Comparison of ENCODE assay signal across 21 cellular contexts in genomic region chr1:153032073-153032472, GRCh38. TPM values are rescaled to one million over a fixed set of nuclear protein-coding genes. Genes with fewer than 3 reads are reported as not detected.
"Had no signal": no experiment of that assay in that cellular context is flagged by ENCODE, and none has a peak within 500 bp of the region (broad histone marks: within the 10 kb centered on the region; RNA-seq: fewer than 3 reads in every experiment).

No MANE protein-coding gene starts in this region.

- H3K9me3 Mint-ChIP-seq: activated T-helper 1 cell treated with anti-CD3 and anti-CD28 coated beads, Interleukin-12 subunit alpha, Interleukin-12 subunit beta, Interleukin-2, Interleukin-4 antibody, amounts not matched to agents 30 ng/mL and 10 ng/mL and 1 ng/mL, durations not matched to agents 14 hours and 24 hours and 36 hours; nephron; stimulated activated naive CD8-positive, alpha-beta T cell treated with anti-CD3 and anti-CD28 coated beads, Interleukin-15, Interleukin-2, amounts not matched to agents 100 ng/mL and 50 ng/mL, for 24 hours had no signal

- FAIRE-seq: frontal cortex, pancreas had no signal

- H3K4me3 Mint-ChIP-seq: activated CD8-positive, alpha-beta T cell treated with anti-CD3 and anti-CD28 coated beads, Interleukin-2, amount 10 ng/mL, durations not matched to agents 7 days and 5 days; activated naive CD8-positive, alpha-beta T cell treated with anti-CD3 and anti-CD28 coated beads, Interleukin-2, amount 50 U/mL, for 24 hours; activated T-helper 1 cell treated with anti-CD3 and anti-CD28 coated beads, Interleukin-12 subunit alpha, Interleukin-12 subunit beta, Interleukin-2, Interleukin-4 antibody, amounts not matched to agents 30 ng/mL and 10 ng/mL and 1 ng/mL, durations not matched to agents 14 hours and 24 hours and 36 hours; nephron; stimulated activated naive CD8-positive, alpha-beta T cell treated with anti-CD3 and anti-CD28 coated beads, Interleukin-15, Interleukin-2, amounts not matched to agents 100 ng/mL and 50 ng/mL, for 24 hours had no signal

- H3K4me1 ChIP-seq: pancreas, psoas muscle, thyroid gland had no signal

- H3K4me1 Mint-ChIP-seq: activated naive CD8-positive, alpha-beta T cell treated with anti-CD3 and anti-CD28 coated beads, Interleukin-2, amount 50 U/mL, for 24 hours; nephron had no signal

- H3K27ac Mint-ChIP-seq: activated CD8-positive, alpha-beta T cell treated with anti-CD3 and anti-CD28 coated beads, Interleukin-2, amount 10 ng/mL, durations not matched to agents 7 days and 5 days; activated naive CD8-positive, alpha-beta T cell treated with anti-CD3 and anti-CD28 coated beads, Interleukin-2, amount 50 U/mL, for 24 hours; activated T-helper 1 cell treated with anti-CD3 and anti-CD28 coated beads, Interleukin-12 subunit alpha, Interleukin-12 subunit beta, Interleukin-2, Interleukin-4 antibody, amounts not matched to agents 30 ng/mL and 10 ng/mL and 1 ng/mL, durations not matched to agents 14 hours and 24 hours and 36 hours; nephron; stimulated activated naive CD8-positive, alpha-beta T cell treated with anti-CD3 and anti-CD28 coated beads, Interleukin-15, Interleukin-2, amounts not matched to agents 100 ng/mL and 50 ng/mL, for 24 hours had no signal

- H3K9me3 ChIP-seq: pancreas, psoas muscle, thyroid gland had no signal

- ATAC-seq: activated CD8-positive, alpha-beta T cell treated with anti-CD3 and anti-CD28 coated beads, Interleukin-2, amount 10 ng/mL, durations not matched to agents 7 days and 5 days; activated naive CD8-positive, alpha-beta T cell treated with anti-CD3 and anti-CD28 coated beads, Interleukin-2, amount 50 U/mL, for 24 hours; left ventricle myocardium superior; psoas muscle; right cardiac atrium had no signal

- H3K27ac ChIP-seq: hepatocyte, pancreas, psoas muscle, thyroid gland had no signal

- H3K27me3 ChIP-seq: hepatocyte, pancreas, thyroid gland had no signal

- H3K4me3 ChIP-seq: hepatocyte, pancreas, psoas muscle, thyroid gland had no signal

- H3K4me2 ChIP-seq: hepatocyte had no signal

- DNase-seq: activated CD4-positive, alpha-beta T cell treated with anti-CD3 and anti-CD28 coated beads for 1 hour; activated CD4-positive, alpha-beta T cell treated with anti-CD3 and anti-CD28 coated beads, Interleukin-2, amount 50 U/mL, for 1 hour; activated CD8-positive, alpha-beta T cell treated with anti-CD3 and anti-CD28 coated beads, Interleukin-2, amount 10 ng/mL, durations not matched to agents 7 days and 5 days; activated gamma-delta T cell; activated naive CD4-positive, alpha-beta T cell treated with anti-CD3 and anti-CD28 coated beads, Interleukin-2, amount 50 U/mL, for 16 hours; activated naive CD8-positive, alpha-beta T cell treated with anti-CD3 and anti-CD28 coated beads, Interleukin-2, amount 50 U/mL, for 24 hours; glutamatergic neuron; left ventricle myocardium superior; pancreas; psoas muscle; right cardiac atrium; stimulated activated CD4-positive, alpha-beta T cell treated with anti-CD3 and anti-CD28 coated beads, Interleukin-4, amount 100 ng/mL, for 24 hours; thyroid gland had no signal

- H2AFZ ChIP-seq: hepatocyte had no signal

- H3K79me2 ChIP-seq: hepatocyte had no signal

- H3K36me3 ChIP-seq: pancreas, thyroid gland had no signal

RNA-seq across cellular contexts. Expression of gene SPRR1B, which starts 1.1 kb away (rescaled TPM):
- total RNA-seq: activated CD8-positive, alpha-beta T cell treated with anti-CD3 and anti-CD28 coated beads, Interleukin-2, amount 10 ng/mL, durations not matched to agents 7 days and 5 days; activated T-helper 1 cell treated with anti-CD3 and anti-CD28 coated beads, Interleukin-12 subunit alpha, Interleukin-12 subunit beta, Interleukin-2, Interleukin-4 antibody, amounts not matched to agents 30 ng/mL and 10 ng/mL and 1 ng/mL, durations not matched to agents 14 hours and 24 hours and 36 hours; cardiac septum; chondrocyte; frontal cortex; hepatocyte; left ventricle myocardium superior; pancreas; psoas muscle; right cardiac atrium; thyroid gland had no signal
- polyA plus RNA-seq: hepatocyte, right cardiac atrium had no signal

RNA-seq across cellular contexts. Expression of gene SPRR2D, which starts 8.8 kb away (rescaled TPM):
- total RNA-seq: activated CD8-positive, alpha-beta T cell treated with anti-CD3 and anti-CD28 coated beads, Interleukin-2, amount 10 ng/mL, durations not matched to agents 7 days and 5 days; activated T-helper 1 cell treated with anti-CD3 and anti-CD28 coated beads, Interleukin-12 subunit alpha, Interleukin-12 subunit beta, Interleukin-2, Interleukin-4 antibody, amounts not matched to agents 30 ng/mL and 10 ng/mL and 1 ng/mL, durations not matched to agents 14 hours and 24 hours and 36 hours; cardiac septum; chondrocyte; frontal cortex; hepatocyte; left ventricle myocardium superior; pancreas; psoas muscle; right cardiac atrium; thyroid gland; ureter had no signal
- polyA plus RNA-seq: hepatocyte, psoas muscle, right cardiac atrium had no signal

RNA-seq across cellular contexts. Expression of gene SPRR2A, which starts 25.2 kb away (rescaled TPM):
- total RNA-seq: activated CD8-positive, alpha-beta T cell treated with anti-CD3 and anti-CD28 coated beads, Interleukin-2, amount 10 ng/mL, durations not matched to agents 7 days and 5 days; activated T-helper 1 cell treated with anti-CD3 and anti-CD28 coated beads, Interleukin-12 subunit alpha, Interleukin-12 subunit beta, Interleukin-2, Interleukin-4 antibody, amounts not matched to agents 30 ng/mL and 10 ng/mL and 1 ng/mL, durations not matched to agents 14 hours and 24 hours and 36 hours; cardiac septum; chondrocyte; frontal cortex; hepatocyte; left ventricle myocardium superior; pancreas; right cardiac atrium; thyroid gland had no signal
- polyA plus RNA-seq: hepatocyte had no signal

RNA-seq across cellular contexts. Expression of gene SPRR3, which starts 30.5 kb away (rescaled TPM):
- total RNA-seq: activated CD8-positive, alpha-beta T cell treated with anti-CD3 and anti-CD28 coated beads, Interleukin-2, amount 10 ng/mL, durations not matched to agents 7 days and 5 days; activated T-helper 1 cell treated with anti-CD3 and anti-CD28 coated beads, Interleukin-12 subunit alpha, Interleukin-12 subunit beta, Interleukin-2, Interleukin-4 antibody, amounts not matched to agents 30 ng/mL and 10 ng/mL and 1 ng/mL, durations not matched to agents 14 hours and 24 hours and 36 hours; cardiac septum; chondrocyte; frontal cortex; hepatocyte; left ventricle myocardium superior; pancreas; right cardiac atrium; thyroid gland had no signal

RNA-seq across cellular contexts. Expression of gene SPRR2B, which starts 39.3 kb away (rescaled TPM):
- total RNA-seq: activated CD8-positive, alpha-beta T cell treated with anti-CD3 and anti-CD28 coated beads, Interleukin-2, amount 10 ng/mL, durations not matched to agents 7 days and 5 days; activated T-helper 1 cell treated with anti-CD3 and anti-CD28 coated beads, Interleukin-12 subunit alpha, Interleukin-12 subunit beta, Interleukin-2, Interleukin-4 antibody, amounts not matched to agents 30 ng/mL and 10 ng/mL and 1 ng/mL, durations not matched to agents 14 hours and 24 hours and 36 hours; cardiac septum; chondrocyte; frontal cortex; hepatocyte; left ventricle myocardium superior; pancreas; psoas muscle; right cardiac atrium; thyroid gland; ureter had no signal
- polyA plus RNA-seq: hepatocyte, pancreas, psoas muscle, right cardiac atrium had no signal
